Comparison of ENCODE assay signal across 14 cellular contexts in the genomic region with DNA sequence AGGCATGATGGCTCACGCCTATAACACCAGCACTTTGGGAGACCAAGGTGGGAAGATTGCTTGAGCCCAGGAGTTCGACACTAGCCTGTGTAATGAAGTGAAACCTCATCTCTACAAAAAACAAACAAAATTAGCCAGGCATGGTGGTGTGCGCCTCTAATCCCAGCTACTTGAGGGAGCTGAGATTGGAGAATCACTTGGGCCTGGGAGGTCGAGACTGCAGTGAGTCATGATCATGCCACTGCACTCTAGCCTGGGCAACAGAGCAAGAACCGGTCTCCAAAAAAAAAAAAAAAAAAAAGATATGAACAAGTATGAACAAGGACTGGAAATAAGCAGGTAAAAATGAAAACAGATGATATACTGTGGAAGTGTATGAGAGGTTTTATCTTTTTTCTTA. TPM values are rescaled to one million over a fixed set of nuclear protein-coding genes. Genes with fewer than 3 reads are reported as not detected.
DNase-seq lines count a peak whose midpoint lies in the region; ATAC-seq and TF ChIP-seq lines count a peak whose summit lies in the region.
"Had no signal": no experiment of that assay in that cellular context is flagged by ENCODE, and none has a peak within 500 bp of the region (broad histone marks: within the 10 kb centered on the region; RNA-seq: fewer than 3 reads in every experiment).

No MANE protein-coding gene starts in this region.

- no peaks in the 10 kb centered on the region for H3K9me3 Mint-ChIP-seq in activated CD8-positive, alpha-beta T cell treated with anti-CD3 and anti-CD28 coated beads for 36 hours
- H3K9me3 Mint-ChIP-seq: H9 had no signal

- DNase-seq in ACHN: peak; percentile 47
- DNase-seq in HK-2 (ENCODE audit: unreplicated experiment): peak; percentile 38
- DNase-seq in left kidney (ENCODE audit: low read depth, low spot score): peak; percentile 29
- no peak for DNase-seq in activated gamma-delta T cell treated with Interleukin-2 at 50 U/mL for 16 hours
- no peak for DNase-seq in activated CD8-positive, alpha-beta T cell treated with anti-CD3 and anti-CD28 coated beads for 36 hours
- DNase-seq: DMS 273 treated with DMSO at 0.1 percent for 48 hours, H9, NCI-H1930, NCI-H2171, NCI-H446 treated with DMSO at 0.1 percent for 48 hours, NCI-H748 treated with DMSO at 0.1 percent for 48 hours, PC-3 had no signal

- ATAC-seq in esophagus mucosa (peak; percentile 76), GM18907 (IDR thresholded peaks at IDR 0.05; ENCODE audit: unreplicated experiment) (no peak)
- no peak for ATAC-seq in activated CD8-positive, alpha-beta T cell treated with anti-CD3 and anti-CD28 coated beads for 36 hours
- ATAC-seq: PC-3 had no signal

- POLR2A ChIA-PET in activated CD8-positive, alpha-beta T cell treated with anti-CD3 and anti-CD28 coated beads for 36 hours (lab: Charles Lee): no interaction called here

- no peaks in the 10 kb centered on the region for H3K4me1 Mint-ChIP-seq in activated CD8-positive, alpha-beta T cell treated with anti-CD3 and anti-CD28 coated beads for 36 hours (ENCODE audit: low read depth)

- in situ Hi-C loops in ACHN (cut with HindIII; ENCODE audit: low pct_ligation_motif_present, low pct_unique_long_range_greater_than_20kb, low sequenced_read_pairs): no loop called here

- CTCF ChIA-PET in activated CD8-positive, alpha-beta T cell treated with anti-CD3 and anti-CD28 coated beads for 36 hours (lab: Charles Lee): no interaction called here

- intact Hi-C loops in activated CD8-positive, alpha-beta T cell treated with anti-CD3 and anti-CD28 coated beads for 36 hours (cut with micrococcal nuclease): no loop called here

- no peaks in the 10 kb centered on the region for H3K27me3 Mint-ChIP-seq in activated CD8-positive, alpha-beta T cell treated with anti-CD3 and anti-CD28 coated beads for 36 hours

- H3K27ac Mint-ChIP-seq in activated CD8-positive, alpha-beta T cell treated with anti-CD3 and anti-CD28 coated beads for 36 hours: no peak overlapping the region
- H3K27ac Mint-ChIP-seq: H9 had no signal

- H3K4me3 Mint-ChIP-seq in activated CD8-positive, alpha-beta T cell treated with anti-CD3 and anti-CD28 coated beads for 36 hours: no peak overlapping the region
- H3K4me3 Mint-ChIP-seq: H9 had no signal

- H3K36me3 Mint-ChIP-seq in activated CD8-positive, alpha-beta T cell treated with anti-CD3 and anti-CD28 coated beads for 36 hours (ENCODE audit: low read depth): no peaks in the 10 kb centered on the region

- TF ChIP-seq CTCF in activated CD8-positive, alpha-beta T cell treated with anti-CD3 and anti-CD28 coated beads for 36 hours (IDR thresholded peaks at IDR 0.05): no peak

RNA-seq across cellular contexts. Expression of gene SOX6, which starts 54.1 kb away (rescaled TPM):
- 13.6 TPM for total RNA-seq in esophagus mucosa
- total RNA-seq in activated CD8-positive, alpha-beta T cell treated with anti-CD3 and anti-CD28 coated beads for 36 hours: under 1 TPM in 1 of 2 experiments, not detected in 1; 0.36 TPM
- total RNA-seq: H9, PC-3 had no signal

Comparison
In these comparisons a context has a peak if more than half of its experiments do, and no peak if none do; other contexts are left out.
1. DNase-seq: peak in ACHN (single experiment), HK-2 (single experiment) and left kidney (single experiment); none in activated gamma-delta T cell treated with Interleukin-2 at 50 U/mL for 16 hours (single experiment) and activated CD8-positive, alpha-beta T cell treated with anti-CD3 and anti-CD28 coated beads for 36 hours (single experiment).
2. RNA of gene SOX6, which starts 54.1 kb away (total RNA-seq): 13.6 TPM in esophagus mucosa (single experiment); 0.36 TPM in activated CD8-positive, alpha-beta T cell treated with anti-CD3 and anti-CD28 coated beads for 36 hours; every median in the first group is over 10 times any median in the second.